In genomic region chr1:10502206-10502605, GRCh38 we compare ENCODE assay signal across 22 cellular contexts. TPM values are rescaled to one million over a fixed set of nuclear protein-coding genes. Genes with fewer than 3 reads are reported as not detected.
DNase-seq lines count a peak whose midpoint lies in the region; ATAC-seq, FAIRE-seq and TF ChIP-seq lines count a peak whose summit lies in the region.
"Had no signal": no experiment of that assay in that cellular context is flagged by ENCODE, and none has a peak within 500 bp of the region (broad histone marks: within the 10 kb centered on the region; RNA-seq: fewer than 3 reads in every experiment).

No MANE protein-coding gene starts in this region.

- intact Hi-C loops in CD4-positive, alpha-beta T cell (cut with DNase I, micrococcal nuclease), result loop anchor here in 1 of 2 experiments (5.0 kb wide), 1 partner anchor 130 kb away; no protein-coding TSS in a partner anchor
- intact Hi-C loops in mucosa of descending colon (cut with DNase I, micrococcal nuclease), result no loop called here
- intact Hi-C loops in pancreas (cut with DNase I), result no loop called here

- H3K4me1 ChIP-seq in mucosa of descending colon (ENCODE audit: low read depth) (peaks cover 15% of the 10 kb centered on the region), pancreas (no peaks in the 10 kb centered on the region)

- no peak for ATAC-seq in CD4-positive, alpha-beta T cell (ENCODE audit: poor library complexity)
- ATAC-seq in WTC11 (no peak), mucosa of descending colon (peak; percentile 90), pancreas (no peak), HG03378 (IDR thresholded peaks at IDR 0.05; ENCODE audit: unreplicated experiment) (no peak)
- ATAC-seq: Right ventricle myocardium inferior had no signal

- peak; percentile 14 for DNase-seq in NCI-H2227 (lab: John Stamatoyannopoulos, UW; ENCODE audit: unreplicated experiment)
- DNase-seq in NCI-H2227 treated with DMSO at 0.1 percent for 48 hours (lab: John Stamatoyannopoulos, UW), result no peak
- no peak for DNase-seq in CD4-positive, alpha-beta T cell
- no peak for DNase-seq in WTC11 (ENCODE audit: low spot score)
- DNase-seq in mucosa of descending colon, result no peak
- no peak for DNase-seq in pancreas
- no peak for DNase-seq in DMS53 treated with DMSO at 0.1 percent for 48 hours (lab: John Stamatoyannopoulos, UW; ENCODE audit: unreplicated experiment)
- DNase-seq: 8988T, DMS153, KBM-7, NCI-H1092 treated with DMSO at 0.1 percent for 48 hours, NCI-H1694, NCI-H2107, NCI-H446 treated with DMSO at 0.1 percent for 48 hours, NCI-H774 had no signal

- H3K27me3 Mint-ChIP-seq in CD4-positive, alpha-beta T cell, result no peaks in the 10 kb centered on the region
- no peaks in the 10 kb centered on the region for H3K27me3 Mint-ChIP-seq in WTC11 (ENCODE audit: low read depth)

- H3K9me3 Mint-ChIP-seq in CD4-positive, alpha-beta T cell, result no peaks in the 10 kb centered on the region
- H3K9me3 Mint-ChIP-seq in WTC11, result no peaks in the 10 kb centered on the region

- H3K36me3 Mint-ChIP-seq in CD4-positive, alpha-beta T cell (ENCODE audit: low read depth), result peaks cover 8% of the 10 kb centered on the region
- H3K36me3 Mint-ChIP-seq in WTC11, result no peaks in the 10 kb centered on the region

- WGBS in pancreas, 2 donors, result 71 to 76% methylated on average over 5 of the region's 5 CpGs

- POLR2A ChIA-PET in CD4-positive, alpha-beta T cell (lab: Charles Lee), result no interaction called here
- POLR2A ChIA-PET in WTC11 (lab: Charles Lee), result interaction anchor here (1.0 kb wide), 1 partner anchor 68 kb away, joined by 5 read pairs; no protein-coding TSS in a partner anchor

- no peak overlapping the region for H3K27ac ChIP-seq in CD4-positive, alpha-beta T cell (ENCODE audit: low read depth, low read length)
- H3K27ac ChIP-seq in pancreas, result no peak overlapping the region
- H3K27ac ChIP-seq: BLaER1, SK-N-MC had no signal

- FAIRE-seq in pancreas (lab: Jason Lieb, UNC), result no peak
- FAIRE-seq: GM19239, H54 had no signal

- H3K36me3 ChIP-seq in mucosa of descending colon (ENCODE audit: low read depth), result no peaks in the 10 kb centered on the region
- H3K36me3 ChIP-seq in pancreas, result no peaks in the 10 kb centered on the region

- no peaks in the 10 kb centered on the region for H3K27me3 ChIP-seq in CD4-positive, alpha-beta T cell (ENCODE audit: control insufficient read depth, insufficient read depth, low read length)
- no peaks in the 10 kb centered on the region for H3K27me3 ChIP-seq in pancreas
- H3K27me3 ChIP-seq: BLaER1 had no signal

- TF ChIP-seq CTCF in CD4-positive, alpha-beta T cell (IDR thresholded peaks at IDR 0.05), result no peak
- no peak for TF ChIP-seq CTCF in WTC11 (IDR thresholded peaks at IDR 0.05)
- no peak for TF ChIP-seq CTCF in mucosa of descending colon (IDR thresholded peaks at IDR 0.05)
- no peak for TF ChIP-seq CTCF in pancreas (IDR thresholded peaks at IDR 0.05)

- CTCF ChIA-PET in CD4-positive, alpha-beta T cell (lab: Charles Lee), result interaction anchor here (1.3 kb wide), 1 partner anchor 60 kb away, joined by 3 read pairs; no protein-coding TSS in a partner anchor
- CTCF ChIA-PET in WTC11 (lab: Charles Lee), result interaction anchor here (1.0 to 2.8 kb wide), 2 partner anchors 8 to 72 kb away, joined by 4 to 13 read pairs; partner anchors contain the start of gene CENPS

- peak overlapping the region; percentile 36 for H3K27ac Mint-ChIP-seq in CD4-positive, alpha-beta T cell
- H3K27ac Mint-ChIP-seq in WTC11, result peak overlapping the region; percentile 72

- H3K9me3 ChIP-seq in CD4-positive, alpha-beta T cell (ENCODE audit: control insufficient read depth, low read length), result no peaks in the 10 kb centered on the region
- H3K9me3 ChIP-seq in mucosa of descending colon (no peaks in the 10 kb centered on the region), pancreas (no peaks in the 10 kb centered on the region)
- H3K9me3 ChIP-seq: BLaER1 had no signal

- no peak overlapping the region for H3K4me3 ChIP-seq in mucosa of descending colon
- no peak overlapping the region for H3K4me3 ChIP-seq in pancreas
- H3K4me3 ChIP-seq: BLaER1, SK-N-MC had no signal

- H3K4me1 Mint-ChIP-seq in CD4-positive, alpha-beta T cell (ENCODE audit: low read depth), result peaks cover 53% of the 10 kb centered on the region
- peaks cover under 1% of the 10 kb centered on the region for H3K4me1 Mint-ChIP-seq in WTC11

- H3K4me3 Mint-ChIP-seq in CD4-positive, alpha-beta T cell, result no peak overlapping the region
- no peak overlapping the region for H3K4me3 Mint-ChIP-seq in WTC11

TF ChIP-seq in WTC11, 78 proteins besides CTCF, POLR2A, EP300 and RAD21 (continues in another document):
- TF ChIP-seq MYBL2 (CRISPR knock-in tag; IDR thresholded peaks at IDR 0.05) (no peak), ETV6 (CRISPR knock-in tag; IDR thresholded peaks at IDR 0.05) (no peak), ATF1 (CRISPR knock-in tag; IDR thresholded peaks at IDR 0.05) (no peak), USF2 (CRISPR knock-in tag; IDR thresholded peaks at IDR 0.05) (no peak), CREM (CRISPR knock-in tag; IDR thresholded peaks at IDR 0.05) (no peak), ARID4B (CRISPR knock-in tag; IDR thresholded peaks at IDR 0.05; ENCODE audit: borderline replicate concordance) (no peak), GABPB1 (CRISPR knock-in tag; IDR thresholded peaks at IDR 0.05) (no peak), NFATC4 (CRISPR knock-in tag; IDR thresholded peaks at IDR 0.05) (no peak), HMGA2 (CRISPR knock-in tag; IDR thresholded peaks at IDR 0.05) (no peak), ATF3 (CRISPR knock-in tag; conservative IDR thresholded peaks at IDR 0.05) (no peak), USF1 (CRISPR knock-in tag; IDR thresholded peaks at IDR 0.05) (no peak)

RNA-seq across cellular contexts. Expression of gene PEX14, which starts 27.5 kb away (rescaled TPM):
- total RNA-seq in CD4-positive, alpha-beta T cell, result 10 to 100 TPM; 13.3 to 14.8 TPM
- total RNA-seq in WTC11 (2021) (27.3 to 30.5 TPM (median 27.8 TPM) in 3 replicates), mucosa of descending colon (10 to 100 TPM; 18.9 to 23.8 (median 21.3) TPM), pancreas (10 to 100 TPM in 1 of 6 donors, 1 to 10 TPM in 5; 6.0 to 10.3 (median 7.9) TPM)
- 10 to 100 TPM; 11.9 to 12.8 TPM for polyA plus RNA-seq in pancreas

RNA-seq across cellular contexts. Expression of gene DFFA, which starts 29.9 kb away (rescaled TPM):
- 1 to 10 TPM; 7.4 to 9.1 TPM for total RNA-seq in CD4-positive, alpha-beta T cell
- total RNA-seq in WTC11 (2021), result 86.4 to 86.7 TPM (median 86.5 TPM) in 3 replicates
- total RNA-seq in mucosa of descending colon, result 10 to 100 TPM; 20.9 to 34.0 (median 21.9) TPM
- 10 to 100 TPM; 11.8 to 17.4 (median 16.1) TPM for total RNA-seq in pancreas
- polyA plus RNA-seq in pancreas, result 1 to 10 TPM; 6.9 to 8.9 TPM

RNA-seq across cellular contexts. Expression of gene CORT, which starts 52.4 kb away (rescaled TPM):
- under 1 TPM in 1 of 2 experiments, not detected in 1; 0.25 TPM for total RNA-seq in CD4-positive, alpha-beta T cell
- total RNA-seq in WTC11 (2021) (0.48 to 0.66 TPM (median 0.48 TPM) in 3 replicates), mucosa of descending colon (under 1 TPM in 2 of 3 donors, not detected in 1; 0.32 to 0.43 TPM), pancreas (under 1 TPM in 1 of 6 donors, not detected in 5; 0.22 TPM)
- under 1 TPM; 0.34 to 0.85 TPM for polyA plus RNA-seq in pancreas
- total RNA-seq: M059J had no signal
